8 cellular contexts compared by ENCODE assay signal in the genomic region with DNA sequence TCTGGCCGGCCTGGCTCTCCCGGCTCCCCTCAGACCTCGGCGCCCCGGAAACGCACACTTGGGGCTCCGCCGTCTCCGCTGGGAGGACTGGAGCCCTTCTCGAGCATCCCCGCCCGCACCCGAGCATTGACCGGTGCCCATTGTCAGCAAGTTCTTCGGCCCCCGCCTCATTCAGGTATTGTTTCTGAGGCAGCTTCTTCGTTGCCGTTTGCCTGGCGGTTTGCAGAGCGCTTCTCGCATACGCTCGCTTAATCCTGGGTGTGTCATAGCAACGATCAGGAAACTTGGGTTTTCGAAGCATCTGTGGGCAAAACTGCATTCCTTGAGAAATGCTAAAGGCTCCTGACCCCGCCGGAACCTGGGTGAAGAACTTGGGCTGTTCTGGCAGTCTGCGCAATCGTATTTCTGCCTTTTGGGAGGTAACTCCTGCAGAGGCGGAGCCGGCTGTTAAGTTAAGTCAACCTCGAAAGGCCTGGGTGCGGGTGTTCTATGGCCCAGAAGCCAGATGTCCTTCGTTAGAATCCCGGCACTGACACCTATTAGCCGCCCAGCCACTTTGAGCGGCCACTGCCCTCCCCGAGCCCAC. TPM values are rescaled to one million over a fixed set of nuclear protein-coding genes. Genes with fewer than 3 reads are reported as not detected.
DNase-seq lines count a peak whose midpoint lies in the region; ATAC-seq and TF ChIP-seq lines count a peak whose summit lies in the region.

No MANE protein-coding gene starts in this region.

- no peak for TF ChIP-seq POLR2A in gastroesophageal sphincter (IDR thresholded peaks at IDR 0.05)
- TF ChIP-seq POLR2A in upper lobe of left lung (IDR thresholded peaks at IDR 0.05) = no peak

- H3K4me1 ChIP-seq in gastroesophageal sphincter = peaks cover 7 to 43% (median 11%) of the 10 kb centered on the region in 3 donors
- peaks cover 24 to 48% (median 31%) of the 10 kb centered on the region in 4 donors for H3K4me1 ChIP-seq in upper lobe of left lung

- H3K27me3 Mint-ChIP-seq in activated T-helper 1 cell treated with anti-CD3 and anti-CD28 coated beads, Interleukin-12 subunit alpha, Interleukin-12 subunit beta, Interleukin-2, Interleukin-4 antibody, amounts not matched to agents 30 ng/mL and 10 ng/mL and 1 ng/mL, durations not matched to agents 14 hours and 24 hours and 36 hours (ENCODE audit: insufficient read depth) = no peaks in the 10 kb centered on the region

- no peaks in the 10 kb centered on the region for H3K9me3 ChIP-seq in gastroesophageal sphincter
- no peaks in the 10 kb centered on the region for H3K9me3 ChIP-seq in upper lobe of left lung

- peaks cover 13% of the 10 kb centered on the region for H3K36me3 Mint-ChIP-seq in activated T-helper 1 cell treated with anti-CD3 and anti-CD28 coated beads, Interleukin-12 subunit alpha, Interleukin-12 subunit beta, Interleukin-2, Interleukin-4 antibody, amounts not matched to agents 30 ng/mL and 10 ng/mL and 1 ng/mL, durations not matched to agents 14 hours and 24 hours and 36 hours (ENCODE audit: low read depth)

- H3K4me3 ChIP-seq in gastroesophageal sphincter = peak overlapping the region; percentile 78 to 81
- peak overlapping the region; percentile 82 to 100 (median 92) for H3K4me3 ChIP-seq in upper lobe of left lung

- peaks cover 52% of the 10 kb centered on the region for H3K4me1 Mint-ChIP-seq in activated T-helper 1 cell treated with anti-CD3 and anti-CD28 coated beads, Interleukin-12 subunit alpha, Interleukin-12 subunit beta, Interleukin-2, Interleukin-4 antibody, amounts not matched to agents 30 ng/mL and 10 ng/mL and 1 ng/mL, durations not matched to agents 14 hours and 24 hours and 36 hours (ENCODE audit: low read depth)

- no peaks in the 10 kb centered on the region for H3K9me3 Mint-ChIP-seq in activated T-helper 1 cell treated with anti-CD3 and anti-CD28 coated beads, Interleukin-12 subunit alpha, Interleukin-12 subunit beta, Interleukin-2, Interleukin-4 antibody, amounts not matched to agents 30 ng/mL and 10 ng/mL and 1 ng/mL, durations not matched to agents 14 hours and 24 hours and 36 hours

- H3K4me3 Mint-ChIP-seq in activated T-helper 1 cell treated with anti-CD3 and anti-CD28 coated beads, Interleukin-12 subunit alpha, Interleukin-12 subunit beta, Interleukin-2, Interleukin-4 antibody, amounts not matched to agents 30 ng/mL and 10 ng/mL and 1 ng/mL, durations not matched to agents 14 hours and 24 hours and 36 hours = peak overlapping the region; percentile 88

- peak overlapping the region in 3 of 4 donors; percentile 89 to 99 (median 94) for H3K27ac ChIP-seq in gastroesophageal sphincter
- peak overlapping the region; percentile 89 to 98 (median 92) for H3K27ac ChIP-seq in upper lobe of left lung

- WGBS in gastroesophageal sphincter (ENCODE audit: low coverage in 1 of 2), 2 donors = 0% methylated on average over 4 of the region's 38 CpGs; no CpG with 5 or more reads in 1 of the 2 donors
- WGBS in upper lobe of left lung, 2 donors = 0 to 3% methylated on average over 14 to 29 of the region's 38 CpGs

- H3K27me3 ChIP-seq in gastroesophageal sphincter = no peaks in the 10 kb centered on the region
- no peaks in the 10 kb centered on the region for H3K27me3 ChIP-seq in upper lobe of left lung

- peak; percentile 31 for DNase-seq in activated gamma-delta T cell treated with Interleukin-2 at 50 U/mL for 16 hours
- no peak for DNase-seq in activated gamma-delta T cell (lab: John Stamatoyannopoulos, UW)
- DNase-seq in NCI-H69 (lab: John Stamatoyannopoulos, UW) = peak; percentile 77
- DNase-seq in activated T-helper 1 cell treated with anti-CD3 and anti-CD28 coated beads, Interleukin-12 subunit alpha, Interleukin-12 subunit beta, Interleukin-2, Interleukin-4 antibody, amounts not matched to agents 30 ng/mL and 10 ng/mL and 1 ng/mL, durations not matched to agents 14 hours and 24 hours and 36 hours (ENCODE audit: low spot score) = peak; percentile 32
- DNase-seq in non-pigmented ciliary epithelial cell (ENCODE audit: low read depth) = peak; percentile 10
- DNase-seq in upper lobe of left lung = peak; percentile 43 to 75

- ATAC-seq in HG03025 (IDR thresholded peaks at IDR 0.05; ENCODE audit: low FRiP score, unreplicated experiment) (peak; percentile 22), gastroesophageal sphincter (peak; percentile 18), upper lobe of left lung (ENCODE audit: low FRiP score in 2 of 2) (peak; percentile 39 to 45)

- H3K36me3 ChIP-seq in gastroesophageal sphincter (no peaks in the 10 kb centered on the region), upper lobe of left lung (no peaks in the 10 kb centered on the region)

- TF ChIP-seq CTCF in gastroesophageal sphincter (IDR thresholded peaks at IDR 0.05) (no peak), upper lobe of left lung (IDR thresholded peaks at IDR 0.05) (no peak)

- intact Hi-C loops in activated T-helper 1 cell treated with anti-CD3 and anti-CD28 coated beads, Interleukin-12 subunit alpha, Interleukin-12 subunit beta, Interleukin-2, Interleukin-4 antibody, amounts not matched to agents 30 ng/mL and 10 ng/mL and 1 ng/mL, durations not matched to agents 14 hours and 24 hours and 36 hours (cut with micrococcal nuclease) = loop anchor here (1.0 to 10.0 kb wide), 5 partner anchors 27 to 1209 kb away; a partner anchor contains a TSS

- H3K27ac Mint-ChIP-seq in activated T-helper 1 cell treated with anti-CD3 and anti-CD28 coated beads, Interleukin-12 subunit alpha, Interleukin-12 subunit beta, Interleukin-2, Interleukin-4 antibody, amounts not matched to agents 30 ng/mL and 10 ng/mL and 1 ng/mL, durations not matched to agents 14 hours and 24 hours and 36 hours = peak overlapping the region; percentile 74

- TF ChIP-seq EP300 in gastroesophageal sphincter (IDR thresholded peaks at IDR 0.05) (no peak), upper lobe of left lung (IDR thresholded peaks at IDR 0.05) (no peak)

RNA-seq across cellular contexts. Expression of a gene that starts 0.5 kb away (rescaled TPM):
- total RNA-seq in activated T-helper 1 cell treated with anti-CD3 and anti-CD28 coated beads, Interleukin-12 subunit alpha, Interleukin-12 subunit beta, Interleukin-2, Interleukin-4 antibody, amounts not matched to agents 30 ng/mL and 10 ng/mL and 1 ng/mL, durations not matched to agents 14 hours and 24 hours and 36 hours = 22.7 and 23.7 TPM in 2 replicates
- total RNA-seq in gastroesophageal sphincter = 10 to 100 TPM; 11.0 to 58.3 (median 23.0) TPM
- 10 to 100 TPM in 5 of 6 donors, 1 to 10 TPM in 1; 5.4 to 19.6 (median 14.3) TPM for total RNA-seq in upper lobe of left lung

RNA-seq across cellular contexts. Expression of a gene that starts 0.7 kb away (rescaled TPM):
- 22.2 and 27.7 TPM in 2 replicates for total RNA-seq in activated T-helper 1 cell treated with anti-CD3 and anti-CD28 coated beads, Interleukin-12 subunit alpha, Interleukin-12 subunit beta, Interleukin-2, Interleukin-4 antibody, amounts not matched to agents 30 ng/mL and 10 ng/mL and 1 ng/mL, durations not matched to agents 14 hours and 24 hours and 36 hours
- total RNA-seq in gastroesophageal sphincter (10 to 100 TPM; 18.9 to 40.5 (median 25.8) TPM), upper lobe of left lung (10 to 100 TPM; 18.1 to 79.6 (median 20.0) TPM)

RNA-seq across cellular contexts. Expression of a gene that starts 28.1 kb away (rescaled TPM):
- 0.39 and 0.47 TPM in 2 replicates for total RNA-seq in activated T-helper 1 cell treated with anti-CD3 and anti-CD28 coated beads, Interleukin-12 subunit alpha, Interleukin-12 subunit beta, Interleukin-2, Interleukin-4 antibody, amounts not matched to agents 30 ng/mL and 10 ng/mL and 1 ng/mL, durations not matched to agents 14 hours and 24 hours and 36 hours
- 1 to 10 TPM in 2 of 4 donors, under 1 TPM in 1, not detected in 1; 0.94 to 3.8 (median 2.3) TPM for total RNA-seq in gastroesophageal sphincter
- total RNA-seq in upper lobe of left lung = 10 to 100 TPM in 3 of 6 donors, 1 to 10 TPM in 3; 3.9 to 44.9 (median 7.6) TPM
